In genomic region chr13:62049992-62050391, GRCh38 we compare ENCODE assay signal across 10 cellular contexts.
"Had no signal": no experiment of that assay in that cellular context is flagged by ENCODE, and none has a peak within 500 bp of the region (broad histone marks: within the 10 kb centered on the region; RNA-seq: fewer than 3 reads in every experiment).

No MANE protein-coding gene starts in this region.

- H3K27ac ChIP-seq: HL-60 had no signal

- H2AFZ ChIP-seq: GM23338 had no signal

- H3K4me3 Mint-ChIP-seq: GM23338, H9, HFFc6 had no signal

- FAIRE-seq: H1, H54, HepG2 had no signal

- H3K36me3 Mint-ChIP-seq: IgD-negative memory B cell had no signal

- H3K4me3 ChIP-seq: GM23338 had no signal

- H3K27ac Mint-ChIP-seq: GM23338, H9, HFFc6, IgD-negative memory B cell had no signal

- H3K4me2 ChIP-seq: GM23338 had no signal

- H3K27me3 Mint-ChIP-seq: IgD-negative memory B cell had no signal

- DNase-seq: H9, HCEC 1CT, HFFc6, KG1 had no signal

- ATAC-seq: GM23338, HepG2 had no signal

- H3K4me1 Mint-ChIP-seq: GM23338, H9, IgD-negative memory B cell had no signal
